Comparison of ENCODE assay signal across 8 cellular contexts in the genomic region with DNA sequence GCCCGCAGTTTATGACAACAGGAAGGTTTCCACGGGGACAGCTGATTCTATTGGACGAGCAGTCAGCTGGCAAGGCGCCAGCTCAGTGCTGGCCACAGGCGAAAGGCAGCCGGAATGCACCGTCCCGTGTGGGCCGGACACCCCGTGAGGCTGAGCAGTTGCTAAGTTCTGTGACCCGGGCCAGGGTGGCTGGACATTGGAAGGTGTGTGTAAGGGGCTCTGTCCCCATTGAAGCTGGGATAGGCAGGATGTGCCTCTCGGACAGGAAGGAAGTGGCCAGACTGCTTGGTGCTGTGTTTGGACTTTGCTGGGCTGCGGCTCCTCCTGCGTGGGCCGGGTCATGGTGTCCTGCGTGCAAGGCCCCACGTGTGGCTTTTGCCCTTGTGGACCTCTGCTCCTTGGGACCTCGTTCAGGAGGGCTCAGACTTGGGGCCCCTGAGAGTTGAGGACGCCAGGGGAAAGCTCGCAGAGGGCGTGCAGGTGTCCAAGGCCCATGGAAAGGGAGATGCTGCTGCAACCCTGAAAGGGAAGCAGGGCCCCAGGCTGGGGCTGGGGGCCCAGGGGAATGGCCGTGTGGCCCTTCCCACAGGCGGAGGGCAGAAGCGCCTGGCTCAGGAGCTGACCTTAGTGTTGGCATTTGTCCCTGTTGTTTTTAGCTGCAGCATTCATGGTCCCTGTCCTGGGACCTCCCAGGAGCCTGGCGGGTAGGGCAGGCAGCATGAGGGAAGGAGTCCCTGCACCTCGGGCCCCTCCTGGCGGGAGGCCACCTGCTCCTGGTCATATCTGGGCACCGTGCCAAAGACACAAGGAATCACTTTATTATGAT. TPM values are rescaled to one million over a fixed set of nuclear protein-coding genes. Genes with fewer than 3 reads are reported as not detected.
A peak's percentile ranks its signal among the peaks of the same experiment; 100 is the strongest.
DNase-seq lines count a peak whose midpoint lies in the region; ATAC-seq and TF ChIP-seq lines count a peak whose summit lies in the region.

No MANE protein-coding gene starts in this region.

- no peak for ATAC-seq in HG02885 (IDR thresholded peaks at IDR 0.05; ENCODE audit: poor library complexity, unreplicated experiment)
- no peak for ATAC-seq in HG03175 (IDR thresholded peaks at IDR 0.05; ENCODE audit: unreplicated experiment)

- TF ChIP-seq POLR2A in stomach (IDR thresholded peaks at IDR 0.05) = no peak

- no peak overlapping the region for H3K4me3 ChIP-seq in stomach

- no peaks in the 10 kb centered on the region for H3K27me3 ChIP-seq in stomach

- peaks cover 85 to 100% (median 93%) of the 10 kb centered on the region in 4 donors for H3K4me1 ChIP-seq in stomach

- TF ChIP-seq EP300 in stomach (IDR thresholded peaks at IDR 0.05) = no peak

- no peaks in the 10 kb centered on the region for H3K9me3 ChIP-seq in stomach

- 26 to 34% (median 29%) methylated on average over 22 to 28 of the region's 28 CpGs for WGBS in stomach, 5 donors

- DNase-seq in HT1080 (ENCODE audit: low read depth) = peak; percentile 36
- DNase-seq in iris pigment epithelial cell (ENCODE audit: low read depth) = peak; percentile 77
- DNase-seq in stomach = peak; percentile 69
- no peak for DNase-seq in GM10266 (ENCODE audit: extremely low spot score)
- no peak for DNase-seq in NCI-H187 treated with DMSO at 0.1 percent for 48 hours (lab: John Stamatoyannopoulos, UW)

- TF ChIP-seq CTCF in stomach (IDR thresholded peaks at IDR 0.05) (no peak), GM10266 (IDR thresholded peaks at IDR 0.05; ENCODE audit: control insufficient read depth, insufficient read depth, low read depth, missing control alignments) (no peak)

- H3K36me3 ChIP-seq in stomach = no peaks in the 10 kb centered on the region

- H3K27ac ChIP-seq in angular gyrus (ENCODE audit: low read depth, low read length) (peak overlapping the region; percentile 48), stomach (peak overlapping the region; percentile 16 to 78 (median 73))

- intact Hi-C loops in stomach (cut with DNase I; ENCODE audit: low total_unique reads) = loop anchor here (5.0 kb wide), 1 partner anchor 42 kb away; no protein-coding TSS in a partner anchor

RNA-seq across cellular contexts. Expression of gene BAIAP2, which starts 10.0 kb away (rescaled TPM):
- 41.9 and 48.8 TPM in 2 replicates for total RNA-seq in HT1080 (2014; rRNA removed; shearing (Covaris generic))
- polyA plus RNA-seq in HT1080 (2015; cell fraction: cytosol; rRNA removed) = 36.9 and 37.7 TPM in 2 replicates
- polyA plus RNA-seq in HT1080 (2015; cell fraction: nucleus; rRNA removed) = 77.8 and 84.2 TPM in 2 replicates
- total RNA-seq in stomach = 100 to 1,000 TPM in 2 of 5 donors, 10 to 100 TPM in 3; 21.1 to 263 (median 96.9) TPM
- polyA plus RNA-seq in stomach = 10 to 100 TPM; 37.5 to 66.1 (median 46.6) TPM

RNA-seq across cellular contexts. Expression of gene CHMP6, which starts 53.3 kb away (rescaled TPM):
- 15.0 and 15.8 TPM in 2 replicates for total RNA-seq in HT1080 (2014; rRNA removed; shearing (Covaris generic))
- polyA plus RNA-seq in HT1080 (2015; cell fraction: cytosol; rRNA removed) = 32.4 and 36.8 TPM in 2 replicates
- polyA plus RNA-seq in HT1080 (2015; cell fraction: nucleus; rRNA removed) = 19.0 and 20.1 TPM in 2 replicates
- 100 to 1,000 TPM in 1 of 5 donors, 10 to 100 TPM in 3, 1 to 10 TPM in 1; 5.4 to 117 (median 12.9) TPM for total RNA-seq in stomach
- polyA plus RNA-seq in stomach = 10 to 100 TPM; 23.6 to 30.5 (median 25.4) TPM

Comparison
In these comparisons a context has a peak if more than half of its experiments do, and no peak if none do; other contexts are left out.
1. DNase-seq: peak in HT1080 (single experiment), iris pigment epithelial cell (single experiment) and stomach (single experiment); none in GM10266 (single experiment) and NCI-H187 treated with DMSO at 0.1 percent for 48 hours (single experiment).